16 cellular contexts compared by ENCODE assay signal in genomic region chr1:21978209-21978608, GRCh38. TPM values are rescaled to one million over a fixed set of nuclear protein-coding genes. Genes with fewer than 3 reads are reported as not detected.
"Had no signal": no experiment of that assay in that cellular context is flagged by ENCODE, and none has a peak within 500 bp of the region (broad histone marks: within the 10 kb centered on the region; RNA-seq: fewer than 3 reads in every experiment).

No MANE protein-coding gene starts in this region.

RNA-seq across cellular contexts. Expression of gene CELA3B, which starts 1.4 kb away (rescaled TPM):
- total RNA-seq: naive thymus-derived CD4-positive, alpha-beta T cell; natural killer cell; occipital lobe; osteoblast; renal cortical epithelial cell; right lobe of liver; smooth muscle cell; suprapubic skin; transverse colon; upper lobe of right lung; urinary bladder had no signal
- polyA plus RNA-seq: naive thymus-derived CD4-positive, alpha-beta T cell; neural cell; ovary; smooth muscle cell had no signal

RNA-seq across cellular contexts. Expression of gene CELA3A, which starts 23.2 kb away (rescaled TPM):
- total RNA-seq: naive thymus-derived CD4-positive, alpha-beta T cell; natural killer cell; occipital lobe; osteoblast; renal cortical epithelial cell; smooth muscle cell; suprapubic skin; testis; transverse colon; upper lobe of right lung; urinary bladder; uterus had no signal
- polyA plus RNA-seq: naive thymus-derived CD4-positive, alpha-beta T cell; neural cell; right cardiac atrium; smooth muscle cell had no signal
